ENCODE assay signal across 9 cellular contexts in genomic region chr22:37392929-37393328, GRCh38.
"Had no signal": no experiment of that assay in that cellular context is flagged by ENCODE, and none has a peak within 500 bp of the region (broad histone marks: within the 10 kb centered on the region; RNA-seq: fewer than 3 reads in every experiment).

No MANE protein-coding gene starts in this region.

- H3K4me1 ChIP-seq: HAP-1 had no signal

- H3K27ac ChIP-seq: GM23248, HL-60, KMS-11 had no signal

- H3K4me2 ChIP-seq: KMS-11 had no signal

- ATAC-seq: HCT116 had no signal

- H2AFZ ChIP-seq: GM23248 had no signal

- H3K9ac ChIP-seq: GM23248, KMS-11 had no signal

- H3K9me3 ChIP-seq: HAP-1 had no signal

- H3K4me3 ChIP-seq: GM23248, HAP-1 had no signal

- H3K36me3 ChIP-seq: HAP-1 had no signal

- DNase-seq: GM23248, GOT3, H7, IMR-90, KBM-7 had no signal
